In the genomic region with DNA sequence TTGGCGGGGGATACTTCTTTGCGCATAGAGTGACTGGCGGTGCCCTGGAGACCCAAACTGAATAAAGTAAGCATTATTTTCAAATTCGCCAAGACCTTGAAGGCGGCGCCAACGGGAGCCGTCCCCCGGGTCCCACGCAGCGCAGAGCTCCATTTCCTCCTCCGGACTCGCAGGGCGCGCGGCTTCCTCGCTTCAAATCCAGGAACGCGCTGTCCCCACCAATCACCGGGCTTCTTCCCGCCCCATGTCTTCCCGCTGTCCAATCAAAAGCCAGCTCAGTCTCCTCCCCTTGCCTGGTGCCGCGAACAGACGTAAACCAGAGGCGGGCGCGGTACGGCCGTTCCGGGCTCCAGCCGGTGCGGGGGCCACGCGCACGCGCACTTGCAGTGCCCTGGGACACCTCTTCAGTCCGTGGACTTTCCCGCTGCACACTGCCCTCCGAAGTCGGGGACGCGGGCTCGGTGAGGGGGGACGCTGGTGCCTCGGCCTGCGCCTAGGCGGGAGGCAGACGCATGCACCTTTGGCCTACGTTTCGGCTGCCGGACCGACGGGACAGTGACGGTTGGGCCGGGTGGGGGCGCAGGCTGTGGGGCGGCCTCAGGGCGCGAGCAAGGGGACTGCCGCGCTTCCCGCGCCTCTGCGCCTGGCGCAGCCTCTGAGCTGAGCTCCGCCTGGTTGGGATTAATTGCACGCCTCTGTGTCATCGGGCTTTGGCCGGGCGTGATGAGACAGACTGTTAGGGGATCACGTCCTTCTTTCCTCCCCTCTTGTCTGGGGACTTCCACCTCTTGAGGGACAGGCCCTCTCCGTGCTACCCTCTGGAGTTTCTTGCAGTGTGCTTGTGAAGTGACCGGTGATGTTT, we compare ENCODE assay signal across 1 cellular context.
TF ChIP-seq lines count a peak whose summit lies in the region.

Gene CEP192, plus strand, starts transcription at position 386 of the 862 bp plus-strand sequence. CDS start 8,063 bp downstream, outside the sequence.

TF ChIP-seq in K562, 482 proteins besides CTCF, POLR2A, EP300 and RAD21 (continued from another document and continues in another):
- TF ChIP-seq ZBTB40 (IDR thresholded peaks at IDR 0.05) (peak; percentile 64), ZBTB40 (CRISPR knock-in tag; IDR thresholded peaks at IDR 0.05) (no peak), ZNF212 (CRISPR knock-in tag; IDR thresholded peaks at IDR 0.05) (no peak), ZSCAN29 (IDR thresholded peaks at IDR 0.05) (no peak), CSDE1 (IDR thresholded peaks at IDR 0.05) (no peak), ASH1L (IDR thresholded peaks at IDR 0.05; ENCODE audit: borderline replicate concordance, low read depth, partially characterized antibody) (peak; percentile 89), ZZZ3 (IDR thresholded peaks at IDR 0.05) (no peak), ZNF695 (CRISPR knock-in tag; IDR thresholded peaks at IDR 0.05) (no peak), SLC30A9 (CRISPR knock-in tag; IDR thresholded peaks at IDR 0.05) (no peak), NR3C1 (CRISPR knock-in tag; IDR thresholded peaks at IDR 0.05) (no peak), DNMT1 (IDR thresholded peaks at IDR 0.05) (no peak), BHLHE40 (IDR thresholded peaks at IDR 0.05; ENCODE audit: low read length) (no peak), PPARD (CRISPR knock-in tag; IDR thresholded peaks at IDR 0.05) (no peak), BACH1 (tag; IDR thresholded peaks at IDR 0.05) (no peak), MYBL2 (IDR thresholded peaks at IDR 0.05; ENCODE audit: low read depth) (peak; percentile 95), MYBL2 (CRISPR knock-in tag; IDR thresholded peaks at IDR 0.05; ENCODE audit: borderline replicate concordance) (no peak), RBM22 (IDR thresholded peaks at IDR 0.05; ENCODE audit: low read depth, low read length, poor library complexity, severe bottlenecking) (peak; percentile 57), STAT6 (CRISPR knock-in tag; IDR thresholded peaks at IDR 0.05) (0 out of 2 replicates have a peak, but pooled peaks have one; percentile 16), SMARCE1 (IDR thresholded peaks at IDR 0.05) (no peak), ZBTB49 (CRISPR knock-in tag; IDR thresholded peaks at IDR 0.05; ENCODE audit: borderline replicate concordance) (no peak), KDM4B (IDR thresholded peaks at IDR 0.05; ENCODE audit: borderline replicate concordance in 2 of 2, low read depth in 1 of 2) (no peak; a peak in 1 of 4 replicates), SUPT5H (IDR thresholded peaks at IDR 0.05) (peak; percentile 96), ZNF644 (tag; IDR thresholded peaks at IDR 0.05; ENCODE audit: low read depth) (no peak), TEAD4 (IDR thresholded peaks at IDR 0.05; ENCODE audit: low read length) (no peak; the same call in 1 of the 2 replicates), TEAD4 (CRISPR knock-in tag; IDR thresholded peaks at IDR 0.05; ENCODE audit: borderline replicate concordance) (no peak), FOXK1 (CRISPR knock-in tag; IDR thresholded peaks at IDR 0.05; ENCODE audit: borderline replicate concordance) (peak; percentile 92; the same call in 1 of the 2 replicates), SAFB2 (IDR thresholded peaks at IDR 0.05; ENCODE audit: borderline replicate concordance, low read depth, low read length, severe bottlenecking) (no peak), U2AF2 (optimal IDR thresholded peaks at IDR 0.05; ENCODE audit: low read depth, low read length) (no peak), NFE2L1 (tag; IDR thresholded peaks at IDR 0.05; ENCODE audit: borderline replicate concordance, low read depth) (no peak), LARP7 (IDR thresholded peaks at IDR 0.05) (no peak), ATF1 (CRISPR knock-in tag; IDR thresholded peaks at IDR 0.05) (no peak), ATF1 (tag; IDR thresholded peaks at IDR 0.05) (peak; percentile 75)
- TF ChIP-seq, protein P1, sequence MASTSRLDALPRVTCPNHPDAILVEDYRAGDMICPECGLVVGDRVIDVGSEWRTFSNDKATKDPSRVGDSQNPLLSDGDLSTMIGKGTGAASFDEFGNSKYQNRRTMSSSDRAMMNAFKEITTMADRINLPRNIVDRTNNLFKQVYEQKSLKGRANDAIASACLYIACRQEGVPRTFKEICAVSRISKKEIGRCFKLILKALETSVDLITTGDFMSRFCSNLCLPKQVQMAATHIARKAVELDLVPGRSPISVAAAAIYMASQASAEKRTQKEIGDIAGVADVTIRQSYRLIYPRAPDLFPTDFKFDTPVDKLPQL (IDR thresholded peaks at IDR 0.05; ENCODE audit: extremely low read depth, insufficient read length): no peak
- TF ChIP-seq, protein P2, sequence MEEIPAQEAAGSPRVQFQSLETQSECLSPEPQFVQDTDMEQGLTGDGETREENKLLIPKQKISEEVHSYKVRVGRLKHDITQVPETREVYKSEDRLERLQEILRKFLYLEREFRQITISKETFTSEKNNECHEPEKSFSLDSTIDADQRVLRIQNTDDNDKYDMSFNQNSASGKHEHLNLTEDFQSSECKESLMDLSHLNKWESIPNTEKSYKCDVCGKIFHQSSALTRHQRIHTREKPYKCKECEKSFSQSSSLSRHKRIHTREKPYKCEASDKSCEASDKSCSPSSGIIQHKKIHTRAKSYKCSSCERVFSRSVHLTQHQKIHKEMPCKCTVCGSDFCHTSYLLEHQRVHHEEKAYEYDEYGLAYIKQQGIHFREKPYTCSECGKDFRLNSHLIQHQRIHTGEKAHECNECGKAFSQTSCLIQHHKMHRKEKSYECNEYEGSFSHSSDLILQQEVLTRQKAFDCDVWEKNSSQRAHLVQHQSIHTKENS (CRISPR knock-in tag; IDR thresholded peaks at IDR 0.05): no peak
- TF ChIP-seq, protein P3, sequence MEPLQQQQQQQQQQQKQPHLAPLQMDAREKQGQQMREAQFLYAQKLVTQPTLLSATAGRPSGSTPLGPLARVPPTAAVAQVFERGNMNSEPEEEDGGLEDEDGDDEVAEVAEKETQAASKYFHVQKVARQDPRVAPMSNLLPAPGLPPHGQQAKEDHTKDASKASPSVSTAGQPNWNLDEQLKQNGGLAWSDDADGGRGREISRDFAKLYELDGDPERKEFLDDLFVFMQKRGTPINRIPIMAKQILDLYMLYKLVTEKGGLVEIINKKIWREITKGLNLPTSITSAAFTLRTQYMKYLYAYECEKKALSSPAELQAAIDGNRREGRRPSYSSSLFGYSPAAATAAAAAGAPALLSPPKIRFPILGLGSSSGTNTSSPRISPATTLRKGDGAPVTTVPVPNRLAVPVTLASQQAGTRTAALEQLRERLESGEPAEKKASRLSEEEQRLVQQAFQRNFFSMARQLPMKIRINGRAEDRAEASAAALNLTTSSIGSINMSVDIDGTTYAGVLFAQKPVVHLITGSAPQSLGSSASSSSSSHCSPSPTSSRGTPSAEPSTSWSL (CRISPR knock-in tag; IDR thresholded peaks at IDR 0.05; ENCODE audit: borderline replicate concordance): no peak
